20 cellular contexts compared by ENCODE assay signal in the genomic region with DNA sequence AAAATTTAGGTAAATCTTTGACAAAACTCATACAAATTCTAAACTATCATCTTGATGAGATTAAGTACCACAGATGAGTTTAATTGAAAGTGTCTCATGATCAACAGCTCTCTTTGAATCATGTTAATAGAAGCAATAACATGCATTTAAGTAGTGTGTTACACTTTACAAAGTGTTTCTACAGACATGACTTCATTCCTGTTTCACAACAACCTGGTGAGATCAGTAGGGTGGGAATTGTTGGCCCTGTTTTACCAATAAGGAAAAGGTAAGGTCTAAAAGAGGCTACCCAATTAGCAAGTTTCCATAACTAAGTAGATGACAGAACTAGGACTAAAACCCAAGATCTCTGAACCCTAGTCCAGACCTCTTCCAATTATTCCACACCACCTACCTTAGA.
"Had no signal": no experiment of that assay in that cellular context is flagged by ENCODE, and none has a peak within 500 bp of the region (broad histone marks: within the 10 kb centered on the region; RNA-seq: fewer than 3 reads in every experiment).

No MANE protein-coding gene starts in this region.

- H3K4me3 ChIP-seq: MG63 had no signal

- H3K27ac ChIP-seq: RWPE1 had no signal

- DNase-seq: Karpas-422, KG1, MG63, NCI-H1092, NCI-H1105 treated with DMSO at 0.1 percent for 48 hours, NCI-H1417 treated with DMSO at 0.1 percent for 48 hours, NCI-H146, NCI-H1694 treated with DMSO at 0.1 percent for 48 hours, NCI-H1930, NCI-H2081, NCI-H2107, NCI-H2227 treated with DMSO at 0.1 percent for 48 hours, NCI-H446, NCI-H510A, NCI-H524 treated with DMSO at 0.1 percent for 48 hours, NCI-H69, NCI-H774, SHP77, SK-N-SH had no signal

- H3K27me3 ChIP-seq: MG63 had no signal

- H3K36me3 ChIP-seq: MG63 had no signal

- H3K9me3 ChIP-seq: MG63, SK-N-SH had no signal
